9 cellular contexts compared by ENCODE assay signal in genomic region chr17:71085238-71086033, GRCh38.
DNase-seq lines count a peak whose midpoint lies in the region; ATAC-seq and TF ChIP-seq lines count a peak whose summit lies in the region.
"Had no signal": no experiment of that assay in that cellular context is flagged by ENCODE, and none has a peak within 500 bp of the region (broad histone marks: within the 10 kb centered on the region; RNA-seq: fewer than 3 reads in every experiment).

No MANE protein-coding gene starts in this region.

- H3K4me1 Mint-ChIP-seq in chondrocyte (ENCODE audit: low read depth) = peaks cover 8% of the 10 kb centered on the region
- no peaks in the 10 kb centered on the region for H3K4me1 Mint-ChIP-seq in stimulated activated memory B cell treated with anti-CD40 and anti-IgM and Interleukin-4, amounts not matched to agents 10 μg/mL and 1 μg/mL and 100 μg/mL, for 72 hours

- no peak for TF ChIP-seq POLR2A in NB4 (IDR thresholded peaks at IDR 0.05; ENCODE audit: extremely low read depth, insufficient read length)

- TF ChIP-seq CTCF in NB4 (IDR thresholded peaks at IDR 0.05; ENCODE audit: low read depth, low read length) (peak; percentile 35), chondrocyte (IDR thresholded peaks at IDR 0.05) (peak; percentile 47), retinal pigment epithelial cell (conservative IDR thresholded peaks at IDR 0.05; ENCODE audit: low read depth, low read length) (peak; percentile 53)

- H3K4me3 Mint-ChIP-seq in chondrocyte (ENCODE audit: unreplicated experiment) = no peak overlapping the region
- H3K4me3 Mint-ChIP-seq in stimulated activated memory B cell treated with anti-CD40 and anti-IgM and Interleukin-4, amounts not matched to agents 10 μg/mL and 1 μg/mL and 100 μg/mL, for 72 hours = no peak overlapping the region

- DNase-seq in NCI-H748 (lab: John Stamatoyannopoulos, UW; ENCODE audit: unreplicated experiment) (peak; percentile 63), NCI-H748 treated with DMSO at 0.1 percent for 48 hours (lab: John Stamatoyannopoulos, UW) (no peak), NB4 (ENCODE audit: low read depth) (peak; percentile 28), chondrocyte (ENCODE audit: low spot score) (no peak), retinal pigment epithelial cell (ENCODE audit: low read depth) (no peak)
- no peak for DNase-seq in stimulated activated CD8-positive, alpha-beta memory T cell treated with anti-CD3 and anti-CD28 coated beads, Interleukin-4, amount 100 ng/mL, for 48 hours
- DNase-seq: activated T-cell treated with anti-CD3 and anti-CD28 coated beads, Interleukin-2, amount 50 U/mL, for 48 hours had no signal

- no peaks in the 10 kb centered on the region for H3K36me3 Mint-ChIP-seq in chondrocyte (ENCODE audit: low read depth)
- H3K36me3 Mint-ChIP-seq in stimulated activated memory B cell treated with anti-CD40 and anti-IgM and Interleukin-4, amounts not matched to agents 10 μg/mL and 1 μg/mL and 100 μg/mL, for 72 hours = no peaks in the 10 kb centered on the region

- H3K9me3 Mint-ChIP-seq in chondrocyte (ENCODE audit: low read depth) = peaks cover under 1% of the 10 kb centered on the region
- peaks cover 6% of the 10 kb centered on the region for H3K9me3 Mint-ChIP-seq in stimulated activated memory B cell treated with anti-CD40 and anti-IgM and Interleukin-4, amounts not matched to agents 10 μg/mL and 1 μg/mL and 100 μg/mL, for 72 hours

- no peak overlapping the region for H3K4me3 ChIP-seq in NB4 (ENCODE audit: low read depth, low read length)
- H3K4me3 ChIP-seq in retinal pigment epithelial cell (ENCODE audit: low read length) = no peak overlapping the region

- ATAC-seq in HG03045 (IDR thresholded peaks at IDR 0.05; ENCODE audit: unreplicated experiment) = no peak
- ATAC-seq in stimulated activated memory B cell treated with anti-CD40 and anti-IgM and Interleukin-4, amounts not matched to agents 10 μg/mL and 1 μg/mL and 100 μg/mL, for 72 hours = no peak

- no peak overlapping the region for H3K27ac Mint-ChIP-seq in chondrocyte (ENCODE audit: unreplicated experiment)
- no peak overlapping the region for H3K27ac Mint-ChIP-seq in stimulated activated memory B cell treated with anti-CD40 and anti-IgM and Interleukin-4, amounts not matched to agents 10 μg/mL and 1 μg/mL and 100 μg/mL, for 72 hours

- H3K27me3 Mint-ChIP-seq in chondrocyte (ENCODE audit: low read depth) = no peaks in the 10 kb centered on the region
- no peaks in the 10 kb centered on the region for H3K27me3 Mint-ChIP-seq in stimulated activated memory B cell treated with anti-CD40 and anti-IgM and Interleukin-4, amounts not matched to agents 10 μg/mL and 1 μg/mL and 100 μg/mL, for 72 hours

Comparison
In these comparisons a context has a peak if more than half of its experiments do, and no peak if none do; other contexts are left out.
1. DNase-seq: peak in NCI-H748 (single experiment) and NB4 (single experiment); none in NCI-H748 treated with DMSO at 0.1 percent for 48 hours (single experiment), chondrocyte (single experiment), retinal pigment epithelial cell (single experiment) and stimulated activated CD8-positive, alpha-beta memory T cell treated with anti-CD3 and anti-CD28 coated beads, Interleukin-4, amount 100 ng/mL, for 48 hours (single experiment).
2. Peak in every context shown above with its lines, with median percentiles within 50 percentile points of each other: CTCF ChIP-seq.